ENCODE assay signal across 1 cellular context in genomic region chr17:81456091-81456490, GRCh38.
TF ChIP-seq lines count a peak whose summit lies in the region.

No MANE protein-coding gene starts in this region.

TF ChIP-seq in HepG2, 621 proteins besides CTCF, POLR2A, EP300 and RAD21:
- no peak for TF ChIP-seq ZNF33B (CRISPR knock-in tag; IDR thresholded peaks at IDR 0.05)
- 0 out of 2 replicates have a peak, but pooled peaks have one; percentile 9 for TF ChIP-seq ZBTB4 (CRISPR knock-in tag; IDR thresholded peaks at IDR 0.05; ENCODE audit: borderline replicate concordance)
- peak; percentile 71 for TF ChIP-seq AGO2 (optimal IDR thresholded peaks at IDR 0.05; ENCODE audit: low read depth, low read length)
- peak; percentile 84 for TF ChIP-seq ZBTB33 (CRISPR knock-in tag; IDR thresholded peaks at IDR 0.05)
- TF ChIP-seq TFAP4 (IDR thresholded peaks at IDR 0.05; ENCODE audit: borderline replicate concordance, low read depth) = peak; percentile 31; the same call in 1 of the 2 replicates
- TF ChIP-seq CERS6 (CRISPR knock-in tag; IDR thresholded peaks at IDR 0.05) = no peak
- TF ChIP-seq THAP7 (CRISPR knock-in tag; IDR thresholded peaks at IDR 0.05) = no peak
- TF ChIP-seq ZFP91 (CRISPR knock-in tag; IDR thresholded peaks at IDR 0.05; ENCODE audit: borderline replicate concordance) = peak; percentile 25; the same call in 1 of the 2 replicates
- TF ChIP-seq BORCS8-MEF2B (CRISPR knock-in tag; IDR thresholded peaks at IDR 0.05) = 0 out of 2 replicates have a peak, but pooled peaks have one; percentile 49
